ENCODE assay signal across 34 cellular contexts in the genomic region with DNA sequence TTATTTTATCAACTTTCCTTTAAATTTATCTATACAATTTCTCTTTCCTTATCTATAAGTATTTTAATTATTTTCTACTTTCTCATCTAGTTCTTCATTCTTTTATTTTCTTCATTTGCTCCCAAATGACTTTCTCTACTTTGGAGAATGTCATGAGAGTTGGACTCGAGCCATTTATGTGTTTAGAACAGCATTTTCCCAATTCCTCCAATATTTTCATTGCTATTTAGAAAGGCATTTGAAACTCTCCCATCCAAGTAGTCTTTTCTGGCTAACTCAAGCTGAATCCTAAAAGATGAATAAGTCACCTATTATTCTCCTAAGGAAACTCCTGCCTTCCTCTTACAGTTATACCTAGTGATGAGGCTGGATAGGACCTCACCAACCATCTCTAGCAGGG.
"Had no signal": no experiment of that assay in that cellular context is flagged by ENCODE, and none has a peak within 500 bp of the region (broad histone marks: within the 10 kb centered on the region; RNA-seq: fewer than 3 reads in every experiment).

No MANE protein-coding gene starts in this region.

- DNase-seq: activated CD4-positive, alpha-beta T cell treated with anti-CD3 and anti-CD28 coated beads, Interleukin-2, amount 10 ng/mL, durations not matched to agents 24 days and 14 days; activated CD4-positive, alpha-beta T cell treated with anti-CD3 and anti-CD28 coated beads, Interleukin-2, amount 50 U/mL, for 4 hours; activated CD8-positive, alpha-beta T cell treated with anti-CD3 and anti-CD28 coated beads for 36 hours; activated effector memory CD4-positive, alpha-beta T cell treated with anti-CD3 and anti-CD28 coated beads, Interleukin-2, amount 50 U/mL, for 16 hours; activated naive CD4-positive, alpha-beta T cell; activated naive CD4-positive, alpha-beta T cell treated with anti-CD3 and anti-CD28 coated beads, Interleukin-2, amount 50 U/mL, for 16 hours; activated naive CD8-positive, alpha-beta T cell treated with anti-CD3 and anti-CD28 coated beads for 36 hours; activated T-cell treated with anti-CD3 and anti-CD28 coated beads, Interleukin-2, amount 50 U/mL, for 1 hour; activated T-cell treated with anti-CD3 and anti-CD28 coated beads, Interleukin-2, amount 50 U/mL, for 72 hours; amygdala; MM.1S; MV-4-11; NCI-H1092; NCI-H1436 treated with DMSO at 0.1 percent for 48 hours; NCI-H1694 treated with DMSO at 0.1 percent for 48 hours; NCI-H2029; NCI-H2171; NCI-H510A; NCI-H526; NCI-H748 treated with DMSO at 0.1 percent for 48 hours; NK-92 treated with Interleukin-12 subunit alpha and Interleukin-12 subunit beta, amount 100 ng/mL, for 24 hours; PC-3; Peyer's patch; RPMI8226; SHP77 treated with DMSO at 0.1 percent for 48 hours; SK-N-SH had no signal

- H3K9me3 ChIP-seq: ascending aorta, Peyer's patch, SK-N-SH had no signal

- H3K4me3 ChIP-seq: ascending aorta, cardiac muscle cell, Peyer's patch, SJSA1 had no signal

- H3K27ac Mint-ChIP-seq: activated CD4-positive, alpha-beta T cell treated with anti-CD3 and anti-CD28 coated beads, Interleukin-2, amount 10 ng/mL, durations not matched to agents 24 days and 14 days; activated CD8-positive, alpha-beta T cell treated with anti-CD3 and anti-CD28 coated beads for 36 hours; activated naive CD8-positive, alpha-beta T cell treated with anti-CD3 and anti-CD28 coated beads for 36 hours; activated T-cell treated with anti-CD3 and anti-CD28 coated beads, Interleukin-2, amount 50 U/mL, for 72 hours; activated T-helper 17 cell treated with anti-CD3 and anti-CD28 coated beads, Interleukin-2, amount 50 U/mL, for 72 hours; T-helper 1 cell treated with Interleukin-12 subunit alpha and Interleukin-12 subunit beta and Interleukin-4 antibody, amounts not matched to agents 30 μg/mL and 1 μg/mL, for 36 hours; T-helper 2 cell treated with Interferon-gamma antibody and Interleukin-4, amounts not matched to agents 5 μg/mL and 100 μg/mL, for 36 hours had no signal

- H3K27me3 Mint-ChIP-seq: activated naive CD8-positive, alpha-beta T cell treated with anti-CD3 and anti-CD28 coated beads for 36 hours had no signal

- H3K4me1 ChIP-seq: ascending aorta, Peyer's patch, SJSA1 had no signal

- FAIRE-seq: TTC549 had no signal

- H3K9ac ChIP-seq: KMS-11, SK-N-SH had no signal

- H3K27ac ChIP-seq: ascending aorta, cardiac muscle cell, KMS-11, Peyer's patch, SJSA1 had no signal

- H3K36me3 ChIP-seq: ascending aorta, cardiac muscle cell, Peyer's patch, SJSA1 had no signal

- H3K36me3 Mint-ChIP-seq: activated naive CD8-positive, alpha-beta T cell treated with anti-CD3 and anti-CD28 coated beads for 36 hours had no signal

- H3K4me2 ChIP-seq: KMS-11, SK-N-SH had no signal

- H3K9me3 Mint-ChIP-seq: activated CD4-positive, alpha-beta T cell treated with anti-CD3 and anti-CD28 coated beads, Interleukin-2, amount 10 ng/mL, durations not matched to agents 24 days and 14 days; activated CD8-positive, alpha-beta T cell treated with anti-CD3 and anti-CD28 coated beads for 36 hours; activated naive CD8-positive, alpha-beta T cell treated with anti-CD3 and anti-CD28 coated beads for 36 hours; activated T-cell treated with anti-CD3 and anti-CD28 coated beads, Interleukin-2, amount 50 U/mL, for 72 hours; activated T-helper 17 cell treated with anti-CD3 and anti-CD28 coated beads, Interleukin-2, amount 50 U/mL, for 72 hours; T-helper 1 cell treated with Interleukin-12 subunit alpha and Interleukin-12 subunit beta and Interleukin-4 antibody, amounts not matched to agents 30 μg/mL and 1 μg/mL, for 36 hours; T-helper 2 cell treated with Interferon-gamma antibody and Interleukin-4, amounts not matched to agents 5 μg/mL and 100 μg/mL, for 36 hours had no signal

- H3K27me3 ChIP-seq: ascending aorta, cardiac muscle cell, Peyer's patch, SJSA1 had no signal

- H3K4me3 Mint-ChIP-seq: activated CD4-positive, alpha-beta T cell treated with anti-CD3 and anti-CD28 coated beads, Interleukin-2, amount 10 ng/mL, durations not matched to agents 24 days and 14 days; activated CD8-positive, alpha-beta T cell treated with anti-CD3 and anti-CD28 coated beads for 36 hours; activated naive CD8-positive, alpha-beta T cell treated with anti-CD3 and anti-CD28 coated beads for 36 hours; activated T-cell treated with anti-CD3 and anti-CD28 coated beads, Interleukin-2, amount 50 U/mL, for 72 hours; activated T-helper 17 cell treated with anti-CD3 and anti-CD28 coated beads, Interleukin-2, amount 50 U/mL, for 72 hours; T-helper 1 cell treated with Interleukin-12 subunit alpha and Interleukin-12 subunit beta and Interleukin-4 antibody, amounts not matched to agents 30 μg/mL and 1 μg/mL, for 36 hours; T-helper 2 cell treated with Interferon-gamma antibody and Interleukin-4, amounts not matched to agents 5 μg/mL and 100 μg/mL, for 36 hours had no signal

- H3K4me1 Mint-ChIP-seq: activated CD4-positive, alpha-beta T cell treated with anti-CD3 and anti-CD28 coated beads, Interleukin-2, amount 10 ng/mL, durations not matched to agents 24 days and 14 days; activated naive CD8-positive, alpha-beta T cell treated with anti-CD3 and anti-CD28 coated beads for 36 hours; activated T-helper 17 cell treated with anti-CD3 and anti-CD28 coated beads, Interleukin-2, amount 50 U/mL, for 72 hours had no signal
